In genomic region chr17:74086992-74087391, GRCh38 we compare ENCODE assay signal across 10 cellular contexts.
"Had no signal": no experiment of that assay in that cellular context is flagged by ENCODE, and none has a peak within 500 bp of the region (broad histone marks: within the 10 kb centered on the region; RNA-seq: fewer than 3 reads in every experiment).

No MANE protein-coding gene starts in this region.

- H3K4me1 ChIP-seq: HAP-1 had no signal

- H3K9me3 ChIP-seq: HAP-1 had no signal

- H3K9ac ChIP-seq: GM23248 had no signal

- DNase-seq: GM23248, GOT3, H7, HFFc6, IMR-90 had no signal

- H3K4me3 ChIP-seq: GM23248, HAP-1, K562 had no signal

- ATAC-seq: HCT116, HepG2, K562 had no signal

- H3K36me3 ChIP-seq: HAP-1 had no signal

- H3K27ac ChIP-seq: GM23248, HL-60 had no signal
